ENCODE assay signal across 15 cellular contexts in genomic region chr1:12442217-12442616, GRCh38.
"Had no signal": no experiment of that assay in that cellular context is flagged by ENCODE, and none has a peak within 500 bp of the region (broad histone marks: within the 10 kb centered on the region; RNA-seq: fewer than 3 reads in every experiment).

No MANE protein-coding gene starts in this region.

- H3K27me3 Mint-ChIP-seq: brain; dendritic cell treated with granulocyte-macrophage colony-stimulating factor and Interleukin-4, amounts not matched to agents 40 ng/mL and 50 ng/mL, for 4 days had no signal

- ATAC-seq: foreskin keratinocyte; left lobe of liver; naive thymus-derived CD4-positive, alpha-beta T cell had no signal

- DNase-seq: activated CD4-positive, alpha-beta T cell treated with anti-CD3 and anti-CD28 coated beads, Interleukin-2, amount 10 ng/mL, durations not matched to agents 24 days and 14 days; activated naive CD4-positive, alpha-beta T cell treated with anti-CD3 and anti-CD28 coated beads for 36 hours; activated T-cell treated with anti-CD3 and anti-CD28 coated beads, Interleukin-2, amount 50 U/mL, for 1 hour; aorta; caudate nucleus; effector CD4-positive, alpha-beta T cell; foreskin keratinocyte; naive thymus-derived CD4-positive, alpha-beta T cell; sigmoid colon; stimulated activated CD4-positive, alpha-beta T cell treated with anti-CD3 and anti-CD28 coated beads, Interleukin-2, amount 100 ng/mL, for 48 hours; stimulated activated naive CD4-positive, alpha-beta T cell treated with Interleukin-2 at 50 U/mL for 16 hours; tibial artery had no signal

- H3K4me3 Mint-ChIP-seq: activated CD4-positive, alpha-beta T cell treated with anti-CD3 and anti-CD28 coated beads, Interleukin-2, amount 10 ng/mL, durations not matched to agents 24 days and 14 days; activated naive CD4-positive, alpha-beta T cell treated with anti-CD3 and anti-CD28 coated beads for 36 hours; brain; dendritic cell treated with granulocyte-macrophage colony-stimulating factor and Interleukin-4, amounts not matched to agents 40 ng/mL and 50 ng/mL, for 4 days had no signal

- H3K9me3 Mint-ChIP-seq: dendritic cell treated with granulocyte-macrophage colony-stimulating factor and Interleukin-4, amounts not matched to agents 40 ng/mL and 50 ng/mL, for 4 days had no signal

- H3K27ac Mint-ChIP-seq: activated naive CD4-positive, alpha-beta T cell treated with anti-CD3 and anti-CD28 coated beads for 36 hours; dendritic cell treated with granulocyte-macrophage colony-stimulating factor and Interleukin-4, amounts not matched to agents 40 ng/mL and 50 ng/mL, for 4 days had no signal
